Comparison of ENCODE assay signal across 19 cellular contexts in genomic region chr1:21547876-21548275, GRCh38. TPM values are rescaled to one million over a fixed set of nuclear protein-coding genes. Genes with fewer than 3 reads are reported as not detected.
DNase-seq lines count a peak whose midpoint lies in the region; ATAC-seq and TF ChIP-seq lines count a peak whose summit lies in the region.
"Had no signal": no experiment of that assay in that cellular context is flagged by ENCODE, and none has a peak within 500 bp of the region (broad histone marks: within the 10 kb centered on the region; RNA-seq: fewer than 3 reads in every experiment).

No MANE protein-coding gene starts in this region.

- peak in 1 of 2 donors; percentile 4 for ATAC-seq in right cardiac atrium
- ATAC-seq in left ventricle myocardium superior = no peak
- no peak for ATAC-seq in HG03571 (IDR thresholded peaks at IDR 0.05; ENCODE audit: unreplicated experiment)
- no peak for ATAC-seq in GM21528 (IDR thresholded peaks at IDR 0.05; ENCODE audit: low FRiP score, unreplicated experiment)

- H3K36me3 Mint-ChIP-seq in neural progenitor cell = no peaks in the 10 kb centered on the region

- 59% methylated on average over 11 of the region's 11 CpGs for WGBS in right cardiac atrium

- H3K79me2 ChIP-seq in neural progenitor cell (ENCODE audit: low read depth) = peaks cover 50% of the 10 kb centered on the region

- H3F3A ChIP-seq in neural progenitor cell (ENCODE audit: low read depth) = peaks cover 21% of the 10 kb centered on the region

- H3K9ac ChIP-seq in neural progenitor cell = no peak overlapping the region

- no peak overlapping the region for H3K4me3 Mint-ChIP-seq in neural progenitor cell
- H3K4me3 Mint-ChIP-seq: H9 had no signal

- H3K27me3 ChIP-seq in right cardiac atrium (ENCODE audit: control insufficient read depth, insufficient read depth) = no peaks in the 10 kb centered on the region
- H3K27me3 ChIP-seq in neural progenitor cell = no peaks in the 10 kb centered on the region

- no peaks in the 10 kb centered on the region for H3K9me3 Mint-ChIP-seq in neural progenitor cell
- H3K9me3 Mint-ChIP-seq: H9 had no signal

- H3K36me3 ChIP-seq in neural progenitor cell = no peaks in the 10 kb centered on the region

- DNase-seq in right cardiac atrium (peak; percentile 41 to 66 (median 65)), left ventricle myocardium superior (no peak), globus pallidus (ENCODE audit: low spot score) (peak; percentile 57), neural progenitor cell (ENCODE audit: low spot score) (no peak), substantia nigra (lab: John Stamatoyannopoulos, UW) (peak in 40 of 49 donors; percentile 7 to 73 (median 41)), islet precursor cell (no peak)
- DNase-seq: AML-193, DMS 273 treated with DMSO at 0.1 percent for 48 hours, DND-41, H9, Kasumi-1, MM.1S, NCI-H1105, NCI-H2081, NCI-H748 treated with DMSO at 0.1 percent for 48 hours, SHP77 had no signal

- H3K4me1 Mint-ChIP-seq in neural progenitor cell = peaks cover 28% of the 10 kb centered on the region

- peaks cover 6% of the 10 kb centered on the region for H3K27me3 Mint-ChIP-seq in neural progenitor cell (ENCODE audit: insufficient read depth, low read depth)

- H3K27ac Mint-ChIP-seq in neural progenitor cell = peak overlapping the region; percentile 86

- no peak for TF ChIP-seq CTCF in neural progenitor cell (IDR thresholded peaks at IDR 0.05)

- H3K4me2 ChIP-seq in neural progenitor cell = peak overlapping the region; percentile 3

- H2AFZ ChIP-seq in neural progenitor cell (replicated peaks) = no peak overlapping the region

- peaks cover 74% of the 10 kb centered on the region for H4K20me1 ChIP-seq in neural progenitor cell (ENCODE audit: low read depth)

- H3K4me3 ChIP-seq in right cardiac atrium (ENCODE audit: low read length) (no peak overlapping the region), neural progenitor cell (no peak overlapping the region)

- no peaks in the 10 kb centered on the region for H3K9me3 ChIP-seq in right cardiac atrium (ENCODE audit: control insufficient read depth, low read length)
- no peaks in the 10 kb centered on the region for H3K9me3 ChIP-seq in neural progenitor cell (ENCODE audit: low read depth)

- intact Hi-C loops in right cardiac atrium (cut with DNase I) = no loop called here
- intact Hi-C loops in left ventricle myocardium superior (cut with micrococcal nuclease) = no loop called here

- H3K27ac ChIP-seq in right cardiac atrium (ENCODE audit: low read length) (no peak overlapping the region), neural progenitor cell (peak overlapping the region; percentile 37), substantia nigra (ENCODE audit: low read depth, low read length, poor library complexity, severe bottlenecking) (no peak overlapping the region)

- H3K4me1 ChIP-seq in right cardiac atrium (ENCODE audit: control insufficient read depth, insufficient read depth, low read length) (peaks cover 4% of the 10 kb centered on the region), neural progenitor cell (peaks cover 23% of the 10 kb centered on the region)

RNA-seq across cellular contexts. Expression of gene ALPL, which starts 38.7 kb away (rescaled TPM):
- total RNA-seq in right cardiac atrium = 10 to 100 TPM; 10.1 to 32.1 (median 15.9) TPM
- 14.1 TPM for polyA plus RNA-seq in right cardiac atrium
- total RNA-seq in left ventricle myocardium superior = 13.1 TPM
- 51.3 and 114 TPM in 2 replicates for total RNA-seq in neural progenitor cell (ENCODE audit: low replicate concordance)
- total RNA-seq: OCI-LY7 had no signal

Comparison
In these comparisons a context has a peak if more than half of its experiments do, and no peak if none do; other contexts are left out.
1. DNase-seq: peak in right cardiac atrium (3 of 3), globus pallidus (single experiment) and substantia nigra (40 of 49); none in left ventricle myocardium superior (single experiment), neural progenitor cell (single experiment) and islet precursor cell (single experiment).